8 cellular contexts compared by ENCODE assay signal in the genomic region with DNA sequence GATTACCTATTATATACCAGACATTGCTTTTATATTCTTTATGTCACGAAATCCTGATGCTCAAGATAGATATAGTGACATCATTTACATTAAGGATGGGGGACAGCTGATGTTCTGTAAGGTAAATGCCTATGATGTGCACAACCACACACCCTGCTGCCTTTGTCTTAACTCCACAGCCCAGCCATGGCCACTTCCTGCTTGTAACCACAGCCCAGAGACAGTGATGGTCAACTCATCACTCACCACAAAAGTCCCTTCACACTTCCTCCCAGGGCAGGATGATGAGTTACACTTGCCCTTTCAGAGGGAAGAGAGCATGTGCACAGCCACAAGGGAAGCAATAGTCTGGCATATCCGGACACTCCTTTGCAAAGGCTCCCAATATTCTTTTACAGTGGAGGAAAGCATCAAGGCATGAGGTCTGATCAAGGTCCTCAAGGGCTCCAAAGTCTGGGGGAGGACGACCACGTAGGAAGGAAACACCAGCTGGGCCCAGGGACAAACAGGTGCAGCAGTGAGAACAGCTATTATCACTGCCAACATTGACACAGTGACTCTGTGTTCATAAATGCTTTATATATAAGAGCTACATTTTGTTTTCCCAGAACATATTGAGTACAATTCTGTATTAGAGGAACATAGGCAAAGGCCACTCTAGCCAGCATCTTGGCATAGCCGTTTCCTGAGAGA. TPM values are rescaled to one million over a fixed set of nuclear protein-coding genes. Genes with fewer than 3 reads are reported as not detected.
DNase-seq lines count a peak whose midpoint lies in the region; ATAC-seq, FAIRE-seq and TF ChIP-seq lines count a peak whose summit lies in the region.

No MANE protein-coding gene starts in this region.

- ATAC-seq in GM18909 (IDR thresholded peaks at IDR 0.05; ENCODE audit: poor library complexity, unreplicated experiment): peak; percentile 89
- peak; percentile 84 for ATAC-seq in HG03045 (IDR thresholded peaks at IDR 0.05; ENCODE audit: unreplicated experiment)
- ATAC-seq in left ventricle myocardium superior: peak; percentile 35

- peak overlapping the region; percentile 57 for H3K4me2 ChIP-seq in OCI-LY3 (ENCODE audit: low read length)

- DNase-seq in A172 (ENCODE audit: low spot score) (peak; percentile 63), left ventricle myocardium superior (no peak), SIG-M5 (lab: John Stamatoyannopoulos, UW) (no peak), NCI-H510A (lab: John Stamatoyannopoulos, UW) (no peak), urothelium cell line (ENCODE audit: low spot score) (no peak)

- no peak overlapping the region for H3K9ac ChIP-seq in OCI-LY3 (ENCODE audit: low read length)

- peaks cover 6% of the 10 kb centered on the region; the same call in 1 of the 2 replicates for H3K27me3 ChIP-seq in OCI-LY3 (ENCODE audit: low read depth, low read length)

- H3K9me3 ChIP-seq in OCI-LY3 (ENCODE audit: insufficient read depth, low read length): no peaks in the 10 kb centered on the region

- no peaks in the 10 kb centered on the region for H4K20me1 ChIP-seq in OCI-LY3 (ENCODE audit: insufficient read depth, low read length)

- 0 out of 2 replicates have a peak overlapping the region, but pooled peaks have one; percentile 17 for H3K27ac ChIP-seq in OCI-LY3 (ENCODE audit: low read length)

- H3K4me1 ChIP-seq in OCI-LY3 (ENCODE audit: low read length): peaks cover 45% of the 10 kb centered on the region

- no peaks in the 10 kb centered on the region for H3K36me3 ChIP-seq in OCI-LY3 (replicated peaks; ENCODE audit: low read depth, low read length)

- H3K4me3 ChIP-seq in OCI-LY3 (ENCODE audit: low read length): no peak overlapping the region

- no peak for FAIRE-seq in urothelium cell line (lab: Jason Lieb, UNC)

- no peaks in the 10 kb centered on the region for H3K79me2 ChIP-seq in OCI-LY3 (ENCODE audit: low read length)

- no peak for TF ChIP-seq CTCF in OCI-LY3 (IDR thresholded peaks at IDR 0.05; ENCODE audit: low read depth, low read length)

- H2AFZ ChIP-seq in OCI-LY3 (ENCODE audit: low read depth, low read length): no peak overlapping the region

- intact Hi-C loops in left ventricle myocardium superior (cut with micrococcal nuclease): no loop called here

RNA-seq across cellular contexts. Expression of a gene that starts 53.8 kb away (rescaled TPM):
- 2.8 and 5.9 TPM in 2 replicates for total RNA-seq in A172 (2014; rRNA removed; shearing (Covaris generic))
- total RNA-seq in left ventricle myocardium superior: 140 TPM

Comparison
In these comparisons a context has a peak if more than half of its experiments do, and no peak if none do; other contexts are left out.
1. ATAC-seq: peak in every context shown above with its lines; median percentile 89 in GM18909; 84 in HG03045; 35 in left ventricle myocardium superior.
2. RNA of a gene that starts 53.8 kb away (total RNA-seq): 140 TPM in left ventricle myocardium superior (single experiment); 2.8 to 5.9 TPM in A172; every median in the first group is over 10 times any median in the second.